In genomic region chr11:103959279-103959930, GRCh38 we compare ENCODE assay signal across 1 cellular context.
TF ChIP-seq lines count a peak whose summit lies in the region.

No MANE protein-coding gene starts in this region.

TF ChIP-seq in SK-N-SH treated with all-trans-retinoic acid at 6 μM for 48 hours, 23 proteins besides CTCF, POLR2A, EP300 and RAD21 (continued from another document):
- TF ChIP-seq TSHZ2 (CRISPR knock-in tag; IDR thresholded peaks at IDR 0.05) (no peak), GLIS3 (CRISPR knock-in tag; IDR thresholded peaks at IDR 0.05) (no peak), CREB5 (CRISPR knock-in tag; IDR thresholded peaks at IDR 0.05; ENCODE audit: low read depth) (no peak), ZNF8 (CRISPR knock-in tag; IDR thresholded peaks at IDR 0.05) (no peak), TCF4 (CRISPR knock-in tag; IDR thresholded peaks at IDR 0.05; ENCODE audit: borderline replicate concordance) (no peak), CSRNP3 (CRISPR knock-in tag; IDR thresholded peaks at IDR 0.05) (no peak)
